ENCODE assay signal across 29 cellular contexts in the genomic region with DNA sequence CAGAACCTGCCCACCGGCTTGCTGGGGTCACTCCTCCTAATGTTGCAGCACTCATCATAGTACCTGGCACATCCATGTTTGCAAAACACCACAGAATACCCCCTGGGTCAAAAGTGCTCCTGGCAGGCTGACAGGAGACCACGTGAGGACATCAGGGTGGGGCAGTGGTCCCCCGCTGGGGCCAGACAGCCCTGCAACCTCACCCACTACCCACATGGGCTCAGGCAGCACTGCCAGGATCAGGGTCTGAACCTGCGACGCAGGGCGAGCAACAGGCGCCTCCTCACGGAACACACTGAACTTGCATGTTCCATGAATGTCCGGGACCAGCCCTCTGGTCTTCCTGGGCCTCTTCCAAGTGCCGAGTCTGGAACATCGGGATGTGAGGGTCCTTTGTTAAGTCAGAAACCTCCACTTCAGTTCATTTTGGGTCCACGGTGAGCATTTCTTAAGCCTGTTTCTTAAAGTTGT. TPM values are rescaled to one million over a fixed set of nuclear protein-coding genes. Genes with fewer than 3 reads are reported as not detected.
DNase-seq lines count a peak whose midpoint lies in the region; TF ChIP-seq lines count a peak whose summit lies in the region.
"Had no signal": no experiment of that assay in that cellular context is flagged by ENCODE, and none has a peak within 500 bp of the region (broad histone marks: within the 10 kb centered on the region; RNA-seq: fewer than 3 reads in every experiment).

No MANE protein-coding gene starts in this region.

- intact Hi-C loops in CD14-positive monocyte (cut with micrococcal nuclease): no loop called here

- no peak overlapping the region for H4K8ac ChIP-seq in neuronal stem cell (ENCODE audit: low read depth, low read length)

- no peak overlapping the region for H4K91ac ChIP-seq in neuronal stem cell (ENCODE audit: low read depth, low read length, poor library complexity)

- H3K18ac ChIP-seq in neuronal stem cell (ENCODE audit: low read length): peak overlapping the region; percentile 58

- H3K9ac ChIP-seq in neuronal stem cell (ENCODE audit: low read depth, low read length, poor library complexity): no peak overlapping the region
- H3K9ac ChIP-seq: neural progenitor cell had no signal

- no peaks in the 10 kb centered on the region for H3K36me3 Mint-ChIP-seq in CD14-positive monocyte
- H3K36me3 Mint-ChIP-seq: activated CD4-positive, alpha-beta memory T cell treated with anti-CD3 and anti-CD28 coated beads for 36 hours; activated naive CD4-positive, alpha-beta T cell treated with anti-CD3 and anti-CD28 coated beads, Interleukin-2, amount 10 ng/mL, durations not matched to agents 7 days and 5 days; CD4-positive, CD25-positive, alpha-beta regulatory T cell; immature natural killer cell; neural progenitor cell; stimulated activated effector memory CD8-positive, alpha-beta T cell treated with anti-CD3 and anti-CD28 coated beads, Interleukin-12 subunit alpha, Interleukin-12 subunit beta, amount 100 ng/mL, for 72 hours had no signal

- no peak overlapping the region for H2BK12ac ChIP-seq in neuronal stem cell (ENCODE audit: low read length)

- no peaks in the 10 kb centered on the region for H3K9me3 ChIP-seq in neuronal stem cell (replicated peaks in 1 of 2; ENCODE audit: control insufficient read depth in 2 of 2, insufficient read depth in 1 of 2, low read depth in 1 of 2, low read length in 2 of 2)
- H3K9me3 ChIP-seq: adrenal gland, left lung, upper lobe of left lung had no signal

- H3K27me3 Mint-ChIP-seq in CD14-positive monocyte (ENCODE audit: low read depth in 3 of 3): peaks cover 2 to 3% (median 2%) of the 10 kb centered on the region in 3 donors
- H3K27me3 Mint-ChIP-seq: activated CD4-positive, alpha-beta memory T cell treated with anti-CD3 and anti-CD28 coated beads for 36 hours; central memory CD8-positive, alpha-beta T cell; T-helper 17 cell had no signal

- no CpG with 5 or more reads among the region's 12 CpGs for WGBS in neuronal stem cell (ENCODE audit: extremely low coverage in 2 of 2, insufficient read length in 2 of 2, insufficient replicate concordance in 1 of 2), 2 donors

- peak overlapping the region; percentile 1 for H2AK5ac ChIP-seq in neuronal stem cell (ENCODE audit: low read depth, low read length)

- no peak overlapping the region for H3K4me3 ChIP-seq in neuronal stem cell (ENCODE audit: low read length in 2 of 2)
- H3K4me3 ChIP-seq: adrenal gland, dorsolateral prefrontal cortex, left lung, neural progenitor cell, upper lobe of left lung had no signal

- H3K27ac ChIP-seq in neuronal stem cell (replicated peaks; ENCODE audit: low read length): no peak overlapping the region
- H3K27ac ChIP-seq: adrenal gland, dorsolateral prefrontal cortex, left lung, neural progenitor cell, upper lobe of left lung had no signal

- no peak overlapping the region for H3K4ac ChIP-seq in neuronal stem cell (ENCODE audit: low read length)

- no peak overlapping the region for H3K4me3 Mint-ChIP-seq in CD14-positive monocyte
- H3K4me3 Mint-ChIP-seq: activated CD4-positive, alpha-beta memory T cell treated with anti-CD3 and anti-CD28 coated beads for 36 hours; activated naive CD4-positive, alpha-beta T cell treated with anti-CD3 and anti-CD28 coated beads, Interleukin-2, amount 10 ng/mL, durations not matched to agents 7 days and 5 days; CD4-positive, CD25-positive, alpha-beta regulatory T cell; central memory CD8-positive, alpha-beta T cell; immature natural killer cell; neural progenitor cell; stimulated activated effector memory CD8-positive, alpha-beta T cell treated with anti-CD3 and anti-CD28 coated beads, Interleukin-12 subunit alpha, Interleukin-12 subunit beta, amount 100 ng/mL, for 72 hours; T-helper 17 cell had no signal

- peaks cover 0 to 5% of the 10 kb centered on the region in 2 donors for H3K4me1 ChIP-seq in neuronal stem cell (ENCODE audit: control insufficient read depth in 2 of 2, insufficient read depth in 1 of 2, low read depth in 1 of 2, low read length in 2 of 2)
- H3K4me1 ChIP-seq: adrenal gland, left lung, upper lobe of left lung had no signal

- no peak for TF ChIP-seq CTCF in CD14-positive monocyte (IDR thresholded peaks at IDR 0.05)

- no peaks in the 10 kb centered on the region for H3K27me3 ChIP-seq in neuronal stem cell (ENCODE audit: control insufficient read depth in 3 of 3, insufficient read depth in 3 of 3, low read depth in 1 of 3, low read length in 3 of 3)
- H3K27me3 ChIP-seq: adrenal gland, dorsolateral prefrontal cortex, left lung, neural progenitor cell, upper lobe of left lung had no signal

- no peak overlapping the region for H2BK5ac ChIP-seq in neuronal stem cell (ENCODE audit: low read length)

- H2BK15ac ChIP-seq in neuronal stem cell (ENCODE audit: low read length): no peak overlapping the region

- no peaks in the 10 kb centered on the region for H3K36me3 ChIP-seq in neuronal stem cell (replicated peaks in 1 of 2; ENCODE audit: control insufficient read depth in 2 of 2, insufficient read depth in 2 of 2, low read length in 2 of 2)
- H3K36me3 ChIP-seq: adrenal gland, left lung, neural progenitor cell, upper lobe of left lung had no signal

- no peak overlapping the region for H2AFZ ChIP-seq in neuronal stem cell (ENCODE audit: low read length)

- H3K23ac ChIP-seq in neuronal stem cell (ENCODE audit: low read depth, low read length, poor library complexity): peak overlapping the region; percentile 56

- H3K79me1 ChIP-seq in neuronal stem cell (ENCODE audit: low read depth, low read length): no peaks in the 10 kb centered on the region

- peaks cover 0 to 2% (median 0%) of the 10 kb centered on the region in 7 donors for H3K9me3 Mint-ChIP-seq in CD14-positive monocyte
- H3K9me3 Mint-ChIP-seq: activated CD4-positive, alpha-beta memory T cell treated with anti-CD3 and anti-CD28 coated beads for 36 hours; activated naive CD4-positive, alpha-beta T cell treated with anti-CD3 and anti-CD28 coated beads, Interleukin-2, amount 10 ng/mL, durations not matched to agents 7 days and 5 days; central memory CD8-positive, alpha-beta T cell; immature natural killer cell; neural progenitor cell; stimulated activated effector memory CD8-positive, alpha-beta T cell treated with anti-CD3 and anti-CD28 coated beads, Interleukin-12 subunit alpha, Interleukin-12 subunit beta, amount 100 ng/mL, for 72 hours had no signal

- H2BK120ac ChIP-seq in neuronal stem cell (ENCODE audit: low read depth, low read length): peak overlapping the region; percentile 36

- peak; percentile 28 for DNase-seq in activated CD8-positive, alpha-beta memory T cell treated with anti-CD3 and anti-CD28 coated beads for 24 hours
- no peak for DNase-seq in activated CD8-positive, alpha-beta memory T cell treated with anti-CD3 and anti-CD28 coated beads, Interleukin-2, amount 50 U/mL, for 48 hours
- DNase-seq in epidermal melanocyte (ENCODE audit: insufficient read length, low spot score): peak; percentile 63
- DNase-seq in neuronal stem cell (ENCODE audit: low spot score): no peak
- peak; percentile 27 for DNase-seq in ureter (ENCODE audit: low spot score)
- no peak for DNase-seq in activated effector memory CD4-positive, alpha-beta T cell treated with anti-CD3 and anti-CD28 coated beads, Interleukin-2, amount 50 U/mL, for 16 hours
- DNase-seq in CD14-positive monocyte (ENCODE audit: low spot score): no peak
- DNase-seq in NCI-H1105 treated with DMSO at 0.1 percent for 48 hours (lab: John Stamatoyannopoulos, UW): no peak
- DNase-seq: activated CD4-positive, alpha-beta memory T cell treated with anti-CD3 and anti-CD28 coated beads for 36 hours; activated CD8-positive, alpha-beta memory T cell treated with anti-CD3 and anti-CD28 coated beads, Interleukin-2, amount 50 U/mL, for 4 hours; activated naive CD4-positive, alpha-beta T cell treated with anti-CD3 and anti-CD28 coated beads, Interleukin-2, amount 10 ng/mL, durations not matched to agents 7 days and 5 days; CD4-positive, CD25-positive, alpha-beta regulatory T cell; immature natural killer cell; IMR-90; left lung; mesendoderm; NCI-H1694; NCI-H2171; NCI-H524; PC-3; T-helper 17 cell had no signal

- H3K4me2 ChIP-seq in neuronal stem cell (ENCODE audit: insufficient read depth, low read length, poor library complexity, severe bottlenecking): no peak overlapping the region
- H3K4me2 ChIP-seq: neural progenitor cell had no signal

- no peaks in the 10 kb centered on the region for H3K4me1 Mint-ChIP-seq in CD14-positive monocyte
- H3K4me1 Mint-ChIP-seq: activated naive CD4-positive, alpha-beta T cell treated with anti-CD3 and anti-CD28 coated beads, Interleukin-2, amount 10 ng/mL, durations not matched to agents 7 days and 5 days; CD4-positive, CD25-positive, alpha-beta regulatory T cell; central memory CD8-positive, alpha-beta T cell; immature natural killer cell; stimulated activated effector memory CD8-positive, alpha-beta T cell treated with anti-CD3 and anti-CD28 coated beads, Interleukin-12 subunit alpha, Interleukin-12 subunit beta, amount 100 ng/mL, for 72 hours had no signal

- H3K27ac Mint-ChIP-seq in CD14-positive monocyte: no peak overlapping the region
- H3K27ac Mint-ChIP-seq: activated CD4-positive, alpha-beta memory T cell treated with anti-CD3 and anti-CD28 coated beads for 36 hours; activated naive CD4-positive, alpha-beta T cell treated with anti-CD3 and anti-CD28 coated beads, Interleukin-2, amount 10 ng/mL, durations not matched to agents 7 days and 5 days; CD4-positive, CD25-positive, alpha-beta regulatory T cell; immature natural killer cell; neural progenitor cell; stimulated activated effector memory CD8-positive, alpha-beta T cell treated with anti-CD3 and anti-CD28 coated beads, Interleukin-12 subunit alpha, Interleukin-12 subunit beta, amount 100 ng/mL, for 72 hours had no signal

- H3K14ac ChIP-seq in neuronal stem cell (ENCODE audit: low read length): no peak overlapping the region

RNA-seq across cellular contexts. Expression of a gene that starts 1.4 kb away (rescaled TPM):
- 0.20 TPM for polyA plus RNA-seq in neuronal stem cell (2013, experiment 1 of 2)
- 0.24 TPM for polyA plus RNA-seq in neuronal stem cell (2013, experiment 2 of 2)
- 0.70 TPM for total RNA-seq in ureter
- not detected for polyA plus RNA-seq in CD14-positive monocyte
- total RNA-seq: glomerular endothelial cell, IMR-90, PC-3, pulmonary artery endothelial cell had no signal
- polyA plus RNA-seq: CD4-positive, CD25-positive, alpha-beta regulatory T cell; immature natural killer cell; IMR-90 had no signal

Comparison
In these comparisons a context has a peak if more than half of its experiments do, and no peak if none do; other contexts are left out.
1. DNase-seq: peak in activated CD8-positive, alpha-beta memory T cell treated with anti-CD3 and anti-CD28 coated beads for 24 hours (single experiment), epidermal melanocyte (single experiment) and ureter (single experiment); none in activated CD8-positive, alpha-beta memory T cell treated with anti-CD3 and anti-CD28 coated beads, Interleukin-2, amount 50 U/mL, for 48 hours (single experiment), neuronal stem cell (single experiment), activated effector memory CD4-positive, alpha-beta T cell treated with anti-CD3 and anti-CD28 coated beads, Interleukin-2, amount 50 U/mL, for 16 hours (single experiment), CD14-positive monocyte (single experiment) and NCI-H1105 treated with DMSO at 0.1 percent for 48 hours (single experiment).